Comparison of ENCODE assay signal across 1 cellular context in the genomic region with DNA sequence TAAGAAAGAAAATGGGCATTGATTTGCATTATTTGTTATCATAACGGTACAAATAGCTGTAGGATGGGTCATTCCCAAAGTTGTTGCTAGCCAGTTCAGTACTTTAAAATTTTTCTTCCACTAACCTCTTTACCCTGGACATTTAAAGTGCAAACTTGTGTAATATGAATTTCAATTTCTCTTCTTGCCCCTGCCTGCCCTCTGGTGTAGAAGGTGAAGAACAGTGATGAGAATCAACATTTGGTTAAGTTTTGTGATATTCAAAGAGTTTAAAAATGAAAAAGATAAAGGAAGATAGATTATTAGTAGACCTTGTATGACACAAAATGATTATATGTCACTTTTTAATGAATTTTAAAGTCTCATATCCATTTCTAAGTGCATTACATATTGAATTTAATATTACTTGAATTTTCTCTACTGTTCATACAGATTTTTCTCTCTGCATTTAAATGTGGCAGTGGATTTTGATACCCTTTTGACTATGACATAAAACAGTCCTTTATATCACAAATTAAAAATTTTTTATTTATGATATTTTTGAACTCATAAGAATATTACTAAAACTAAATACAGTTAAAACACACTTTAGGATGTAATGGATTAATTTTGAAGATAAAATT.
TF ChIP-seq lines count a peak whose summit lies in the region.

No MANE protein-coding gene starts in this region.

TF ChIP-seq in GM23338, 12 proteins besides CTCF, POLR2A, EP300 and RAD21 (continued from another document):
- TF ChIP-seq, protein P1, sequence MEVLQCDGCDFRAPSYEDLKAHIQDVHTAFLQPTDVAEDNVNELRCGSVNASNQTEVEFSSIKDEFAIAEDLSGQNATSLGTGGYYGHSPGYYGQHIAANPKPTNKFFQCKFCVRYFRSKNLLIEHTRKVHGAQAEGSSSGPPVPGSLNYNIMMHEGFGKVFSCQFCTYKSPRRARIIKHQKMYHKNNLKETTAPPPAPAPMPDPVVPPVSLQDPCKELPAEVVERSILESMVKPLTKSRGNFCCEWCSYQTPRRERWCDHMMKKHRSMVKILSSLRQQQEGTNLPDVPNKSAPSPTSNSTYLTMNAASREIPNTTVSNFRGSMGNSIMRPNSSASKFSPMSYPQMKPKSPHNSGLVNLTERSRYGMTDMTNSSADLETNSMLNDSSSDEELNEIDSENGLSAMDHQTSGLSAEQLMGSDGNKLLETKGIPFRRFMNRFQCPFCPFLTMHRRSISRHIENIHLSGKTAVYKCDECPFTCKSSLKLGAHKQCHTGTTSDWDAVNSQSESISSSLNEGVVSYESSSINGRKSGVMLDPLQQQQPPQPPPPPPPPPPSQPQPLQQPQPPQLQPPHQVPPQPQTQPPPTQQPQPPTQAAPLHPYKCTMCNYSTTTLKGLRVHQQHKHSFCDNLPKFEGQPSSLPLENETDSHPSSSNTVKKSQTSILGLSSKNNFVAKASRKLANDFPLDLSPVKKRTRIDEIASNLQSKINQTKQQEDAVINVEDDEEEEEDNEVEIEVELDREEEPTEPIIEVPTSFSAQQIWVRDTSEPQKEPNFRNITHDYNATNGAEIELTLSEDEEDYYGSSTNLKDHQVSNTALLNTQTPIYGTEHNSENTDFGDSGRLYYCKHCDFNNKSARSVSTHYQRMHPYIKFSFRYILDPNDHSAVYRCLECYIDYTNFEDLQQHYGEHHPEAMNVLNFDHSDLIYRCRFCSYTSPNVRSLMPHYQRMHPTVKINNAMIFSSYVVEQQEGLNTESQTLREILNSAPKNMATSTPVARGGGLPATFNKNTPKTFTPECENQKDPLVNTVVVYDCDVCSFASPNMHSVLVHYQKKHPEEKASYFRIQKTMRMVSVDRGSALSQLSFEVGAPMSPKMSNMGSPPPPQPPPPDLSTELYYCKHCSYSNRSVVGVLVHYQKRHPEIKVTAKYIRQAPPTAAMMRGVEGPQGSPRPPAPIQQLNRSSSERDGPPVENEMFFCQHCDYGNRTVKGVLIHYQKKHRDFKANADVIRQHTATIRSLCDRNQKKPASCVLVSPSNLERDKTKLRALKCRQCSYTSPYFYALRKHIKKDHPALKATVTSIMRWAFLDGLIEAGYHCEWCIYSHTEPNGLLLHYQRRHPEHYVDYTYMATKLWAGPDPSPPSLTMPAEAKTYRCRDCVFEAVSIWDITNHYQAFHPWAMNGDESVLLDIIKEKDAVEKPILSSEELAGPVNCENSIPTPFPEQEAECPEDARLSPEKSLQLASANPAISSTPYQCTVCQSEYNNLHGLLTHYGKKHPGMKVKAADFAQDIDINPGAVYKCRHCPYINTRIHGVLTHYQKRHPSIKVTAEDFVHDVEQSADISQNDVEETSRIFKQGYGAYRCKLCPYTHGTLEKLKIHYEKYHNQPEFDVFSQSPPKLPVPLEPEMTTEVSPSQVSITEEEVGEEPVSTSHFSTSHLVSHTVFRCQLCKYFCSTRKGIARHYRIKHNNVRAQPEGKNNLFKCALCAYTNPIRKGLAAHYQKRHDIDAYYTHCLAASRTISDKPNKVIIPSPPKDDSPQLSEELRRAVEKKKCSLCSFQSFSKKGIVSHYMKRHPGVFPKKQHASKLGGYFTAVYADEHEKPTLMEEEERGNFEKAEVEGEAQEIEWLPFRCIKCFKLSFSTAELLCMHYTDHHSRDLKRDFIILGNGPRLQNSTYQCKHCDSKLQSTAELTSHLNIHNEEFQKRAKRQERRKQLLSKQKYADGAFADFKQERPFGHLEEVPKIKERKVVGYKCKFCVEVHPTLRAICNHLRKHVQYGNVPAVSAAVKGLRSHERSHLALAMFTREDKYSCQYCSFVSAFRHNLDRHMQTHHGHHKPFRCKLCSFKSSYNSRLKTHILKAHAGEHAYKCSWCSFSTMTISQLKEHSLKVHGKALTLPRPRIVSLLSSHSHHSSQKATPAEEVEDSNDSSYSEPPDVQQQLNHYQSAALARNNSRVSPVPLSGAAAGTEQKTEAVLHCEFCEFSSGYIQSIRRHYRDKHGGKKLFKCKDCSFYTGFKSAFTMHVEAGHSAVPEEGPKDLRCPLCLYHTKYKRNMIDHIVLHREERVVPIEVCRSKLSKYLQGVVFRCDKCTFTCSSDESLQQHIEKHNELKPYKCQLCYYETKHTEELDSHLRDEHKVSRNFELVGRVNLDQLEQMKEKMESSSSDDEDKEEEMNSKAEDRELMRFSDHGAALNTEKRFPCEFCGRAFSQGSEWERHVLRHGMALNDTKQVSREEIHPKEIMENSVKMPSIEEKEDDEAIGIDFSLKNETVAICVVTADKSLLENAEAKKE (CRISPR knock-in tag; IDR thresholded peaks at IDR 0.05), result no peak
- TF ChIP-seq, protein P2, sequence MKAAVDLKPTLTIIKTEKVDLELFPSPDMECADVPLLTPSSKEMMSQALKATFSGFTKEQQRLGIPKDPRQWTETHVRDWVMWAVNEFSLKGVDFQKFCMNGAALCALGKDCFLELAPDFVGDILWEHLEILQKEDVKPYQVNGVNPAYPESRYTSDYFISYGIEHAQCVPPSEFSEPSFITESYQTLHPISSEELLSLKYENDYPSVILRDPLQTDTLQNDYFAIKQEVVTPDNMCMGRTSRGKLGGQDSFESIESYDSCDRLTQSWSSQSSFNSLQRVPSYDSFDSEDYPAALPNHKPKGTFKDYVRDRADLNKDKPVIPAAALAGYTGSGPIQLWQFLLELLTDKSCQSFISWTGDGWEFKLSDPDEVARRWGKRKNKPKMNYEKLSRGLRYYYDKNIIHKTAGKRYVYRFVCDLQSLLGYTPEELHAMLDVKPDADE (IDR thresholded peaks at IDR 0.05), result no peak
- TF ChIP-seq CREB1 (CRISPR knock-in tag; IDR thresholded peaks at IDR 0.05; ENCODE audit: low read depth), result no peak
- TF ChIP-seq EZH2phosphoT487 (IDR thresholded peaks at IDR 0.05; ENCODE audit: unreplicated experiment), result no peak
- no peak for TF ChIP-seq STAT1 (IDR thresholded peaks at IDR 0.05; ENCODE audit: unreplicated experiment)
- no peak for TF ChIP-seq ZNF114 (CRISPR knock-in tag; IDR thresholded peaks at IDR 0.05)
- TF ChIP-seq EZH2 (IDR thresholded peaks at IDR 0.05; ENCODE audit: low read depth, unreplicated experiment), result no peak
- no peak for TF ChIP-seq POLR2AphosphoS5 (IDR thresholded peaks at IDR 0.05; ENCODE audit: low read depth)
